ENCODE assay signal across 8 cellular contexts in genomic region chr9:132798817-132799790, GRCh38.
DNase-seq lines count a peak whose midpoint lies in the region; ATAC-seq, FAIRE-seq and TF ChIP-seq lines count a peak whose summit lies in the region.

No MANE protein-coding gene starts in this region.

- H3K79me2 ChIP-seq in HCT116 (ENCODE audit: insufficient read depth, low read length) (no peaks in the 10 kb centered on the region), endothelial cell of umbilical vein (ENCODE audit: control insufficient read depth, insufficient read depth, low read length) (no peaks in the 10 kb centered on the region)

- no peaks in the 10 kb centered on the region for H3K9me2 ChIP-seq in HCT116 (ENCODE audit: insufficient read depth)

- no peaks in the 10 kb centered on the region for H4K20me1 ChIP-seq in HCT116 (ENCODE audit: insufficient read depth)
- no peaks in the 10 kb centered on the region for H4K20me1 ChIP-seq in endothelial cell of umbilical vein (replicated peaks; ENCODE audit: control insufficient read depth, extremely low read depth, insufficient read depth, low read length)

- H3K27ac ChIP-seq in HCT116 (ENCODE audit: low read depth, low read length) (no peak overlapping the region), endothelial cell of umbilical vein (ENCODE audit: insufficient read depth, low read depth, low read length) (no peak overlapping the region), prostate gland (peak overlapping the region; percentile 11 to 40)

- 0 out of 2 replicates have a peak overlapping the region, but pooled peaks have one; percentile 14 for H3K4me2 ChIP-seq in HCT116 (ENCODE audit: low read length)
- no peak overlapping the region for H3K4me2 ChIP-seq in endothelial cell of umbilical vein (ENCODE audit: insufficient read depth, low read length)

- CTCF ChIA-PET in HCT116 (lab: Charles Lee), result interaction anchor here (1.0 to 1.3 kb wide), 2 partner anchors 147 to 387 kb away, joined by 3 to 4 read pairs; no protein-coding TSS in a partner anchor
- CTCF ChIA-PET in endothelial cell of umbilical vein (lab: Charles Lee), result interaction anchor here (0.7 to 2.0 kb wide), 10 partner anchors 14 to 389 kb away, joined by 3 to 12 read pairs (median 3); partner anchors contain the start of genes CFAP77, DDX31 and GTF3C4

- no peaks in the 10 kb centered on the region for H3K9me1 ChIP-seq in endothelial cell of umbilical vein (replicated peaks; ENCODE audit: control insufficient read depth, extremely low read depth, insufficient read depth, low read length)

- no peak overlapping the region for H3K4me3 ChIP-seq in HCT116 (replicated peaks in 1 of 2; ENCODE audit: low read depth in 1 of 2, low read length in 2 of 2)
- no peak overlapping the region for H3K4me3 ChIP-seq in endothelial cell of umbilical vein (replicated peaks in 1 of 3; ENCODE audit: insufficient read depth in 1 of 3, low read depth in 1 of 3, low read length in 3 of 3)
- no peak overlapping the region for H3K4me3 ChIP-seq in prostate gland

- WGBS in prostate gland, result 59% methylated on average over 27 of the region's 27 CpGs

- H3K9ac ChIP-seq in HCT116 (ENCODE audit: low read length) (no peak overlapping the region), endothelial cell of umbilical vein (replicated peaks; ENCODE audit: extremely low read depth, insufficient read depth, low read length) (no peak overlapping the region)

- TF ChIP-seq RAD21 in HCT116 (IDR thresholded peaks at IDR 0.05; ENCODE audit: low read depth), result peak; percentile 46

- POLR2A ChIA-PET in HCT116 (lab: Charles Lee) (no interaction called here), endothelial cell of umbilical vein (lab: Charles Lee) (no interaction called here)

- no TSS peak for BruUV-seq in HCT116 (replicated peaks; lab: Mats Ljungman, UMichigan)
- no TSS peak for BruUV-seq in endothelial cell of umbilical vein (replicated peaks; lab: Mats Ljungman, UMichigan)

- no peaks in the 10 kb centered on the region for H3K27me3 ChIP-seq in HCT116 (ENCODE audit: insufficient read depth, low read length)
- H3K27me3 ChIP-seq in endothelial cell of umbilical vein (ENCODE audit: control insufficient read depth in 2 of 2, insufficient read depth in 2 of 2, low read length in 2 of 2), result peaks cover 5 to 10% of the 10 kb centered on the region in 2 experiments
- H3K27me3 ChIP-seq in prostate gland (replicated peaks; ENCODE audit: insufficient read depth), result no peaks in the 10 kb centered on the region

- FAIRE-seq in endothelial cell of umbilical vein (lab: Jason Lieb, UNC), result no peak

- no peak for DNase-seq in HCT116 (ENCODE audit: low read depth, low spot score)
- peak; percentile 30 for DNase-seq in NCI-H345 treated with DMSO at 0.1 percent for 48 hours (lab: John Stamatoyannopoulos, UW; ENCODE audit: unreplicated experiment)
- peak; percentile 15 for DNase-seq in endothelial cell of umbilical vein (ENCODE audit: low read depth, low spot score)
- DNase-seq in prostate gland (ENCODE audit: low spot score), result peak; percentile 12
- DNase-seq in DMS79 treated with DMSO at 0.1 percent for 48 hours (lab: John Stamatoyannopoulos, UW), result no peak

- TF ChIP-seq POLR2A in HCT116 (IDR thresholded peaks at IDR 0.05; ENCODE audit: borderline replicate concordance, extremely low read depth, insufficient read depth, insufficient read length) (no peak), endothelial cell of umbilical vein (IDR thresholded peaks at IDR 0.05; ENCODE audit: low read depth, low read length) (no peak), prostate gland (IDR thresholded peaks at IDR 0.05) (no peak)

- H3K4me1 ChIP-seq in HCT116 (ENCODE audit: control insufficient read depth in 1 of 2, insufficient read depth in 2 of 2, low read length in 2 of 2) (peaks cover 3 to 19% of the 10 kb centered on the region in 2 experiments; a peak in 2 of 4 replicates), endothelial cell of umbilical vein (ENCODE audit: control insufficient read depth, extremely low read depth, insufficient read depth, low read length) (no peaks in the 10 kb centered on the region), prostate gland (replicated peaks) (peaks cover 6% of the 10 kb centered on the region)

- RAD21 ChIA-PET in HCT116 (lab: Charles Lee; ENCODE audit: low non-redundant PET in 1 of 2, low total read pairs in 2 of 2, uncharacterized antibody in 2 of 2, unreplicated experiment in 2 of 2), result interaction anchor here in 1 of 2 experiments (1.2 kb wide), 1 partner anchor 14 kb away, joined by 3 read pairs; no protein-coding TSS in a partner anchor

- dilution Hi-C loops in endothelial cell of umbilical vein (cut with MboI; ENCODE audit: extremely low pct_ligation_motif_present, low sequenced_read_pairs), result no loop called here

- intact Hi-C loops in HCT116 (cut with micrococcal nuclease) (no loop called here), endothelial cell of umbilical vein (cut with micrococcal nuclease) (no loop called here), prostate gland (cut with DNase I) (loop anchor here (5.0 kb wide), 1 partner anchor 127 kb away; the partner anchor contains the start of gene GTF3C4)

- H2AFZ ChIP-seq in HCT116 (ENCODE audit: low read depth, low read length, poor library complexity, severe bottlenecking) (no peak overlapping the region), endothelial cell of umbilical vein (ENCODE audit: low read depth, low read length) (no peak overlapping the region)

- TF ChIP-seq CTCF in HCT116 (IDR thresholded peaks at IDR 0.05 in 2 of 3, conservative IDR thresholded peaks at IDR 0.05 in 1 of 3; ENCODE audit: borderline replicate concordance in 1 of 3, insufficient read depth in 1 of 3, low read depth in 2 of 3, low read length in 2 of 3), result peak in 2 of 3 experiments; percentile 27 to 40; a peak in 1 of 6 replicates
- TF ChIP-seq CTCF in endothelial cell of umbilical vein (IDR thresholded peaks at IDR 0.05; ENCODE audit: extremely low read depth in 1 of 2, insufficient read depth in 1 of 2, low read depth in 1 of 2, low read length in 2 of 2), result peak in 1 of 2 donors; percentile 13
- peak in 2 of 4 experiments; percentile 10 to 22 for TF ChIP-seq CTCF in prostate gland (IDR thresholded peaks at IDR 0.05)

- H3K36me3 ChIP-seq in HCT116 (ENCODE audit: control insufficient read depth in 1 of 2, insufficient read depth in 2 of 2, low read length in 2 of 2) (no peaks in the 10 kb centered on the region), endothelial cell of umbilical vein (ENCODE audit: control insufficient read depth in 2 of 2, extremely low read depth in 1 of 2, insufficient read depth in 2 of 2, low read length in 2 of 2) (no peaks in the 10 kb centered on the region), prostate gland (no peaks in the 10 kb centered on the region)

- peak; percentile 57 for ATAC-seq in HCT116
- no peak for ATAC-seq in HG03108 (IDR thresholded peaks at IDR 0.05; ENCODE audit: unreplicated experiment)
- no peak for ATAC-seq in GM18517 (IDR thresholded peaks at IDR 0.05; ENCODE audit: unreplicated experiment)
- no peak for ATAC-seq in GM19467 (IDR thresholded peaks at IDR 0.05; ENCODE audit: unreplicated experiment)

- H3K9me3 ChIP-seq in HCT116 (ENCODE audit: control insufficient read depth in 1 of 2, insufficient read depth in 1 of 2, low read depth in 1 of 2, low read length in 2 of 2), result no peaks in the 10 kb centered on the region
- no peaks in the 10 kb centered on the region for H3K9me3 ChIP-seq in endothelial cell of umbilical vein (replicated peaks; ENCODE audit: control insufficient read depth, insufficient read depth, low read length)
- no peaks in the 10 kb centered on the region for H3K9me3 ChIP-seq in prostate gland

TF ChIP-seq in HCT116, 20 proteins besides CTCF, POLR2A, EP300 and RAD21 (continues in another document):
- TF ChIP-seq JUND (IDR thresholded peaks at IDR 0.05), result no peak
- TF ChIP-seq MAX (IDR thresholded peaks at IDR 0.05), result no peak
- no peak for TF ChIP-seq ELF1 (IDR thresholded peaks at IDR 0.05; ENCODE audit: borderline replicate concordance, low read depth)

TF ChIP-seq in endothelial cell of umbilical vein, 7 proteins besides CTCF, POLR2A, EP300 and RAD21:
- TF ChIP-seq MAX (IDR thresholded peaks at IDR 0.05; ENCODE audit: insufficient read depth, insufficient read length) (no peak), EZH2 (IDR thresholded peaks at IDR 0.05; ENCODE audit: borderline replicate concordance, low read depth, low read length, severe bottlenecking) (no peak), POLR2AphosphoS5 (IDR thresholded peaks at IDR 0.05; ENCODE audit: insufficient read depth, low read depth, low read length) (no peak)

Comparison
In these comparisons a context has a peak if more than half of its experiments do, and no peak if none do; other contexts are left out.
1. DNase-seq: peak in NCI-H345 treated with DMSO at 0.1 percent for 48 hours (single experiment), endothelial cell of umbilical vein (single experiment) and prostate gland (single experiment); none in HCT116 (single experiment) and DMS79 treated with DMSO at 0.1 percent for 48 hours (single experiment).
2. H3K27ac ChIP-seq: peak in prostate gland (2 of 2); none in HCT116 (single experiment) and endothelial cell of umbilical vein (single experiment).